Comparison of ENCODE assay signal across 20 cellular contexts in the genomic region with DNA sequence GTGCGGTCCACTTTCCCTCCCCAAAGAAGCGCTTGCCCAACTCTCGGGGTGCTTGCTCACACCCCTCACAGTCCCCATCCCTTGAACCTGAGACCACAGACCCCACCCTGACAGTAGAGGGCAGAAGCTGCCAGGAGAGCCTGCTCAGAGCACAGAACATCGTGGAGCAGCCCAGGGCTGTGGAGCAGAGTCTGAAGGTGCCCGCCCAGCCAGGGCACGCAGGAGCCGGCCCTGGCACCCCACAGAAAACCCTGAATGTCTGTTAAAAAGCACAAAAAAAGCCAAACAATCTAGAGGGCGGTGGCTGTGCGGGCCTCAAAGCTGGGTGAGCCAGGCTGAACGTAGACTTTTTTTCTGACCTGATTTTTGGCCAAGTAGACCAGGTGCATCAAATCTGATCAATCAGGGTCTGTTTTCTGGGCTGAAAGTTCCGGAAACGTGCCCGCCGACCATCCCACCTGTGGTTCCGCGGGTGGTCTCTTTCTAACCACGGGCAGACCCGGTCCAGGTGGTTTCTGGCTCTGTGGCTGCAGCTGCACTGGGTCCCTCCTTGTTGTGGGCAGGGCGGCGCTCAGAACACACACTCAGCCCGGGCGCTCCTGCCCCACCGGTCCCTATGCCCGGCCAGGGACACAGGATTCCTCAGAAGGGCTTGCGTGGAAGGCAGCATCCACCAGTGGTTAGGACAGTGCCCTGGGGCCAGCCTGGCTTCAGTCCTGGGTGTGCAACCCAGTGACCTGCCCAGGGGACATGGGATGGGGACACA.
DNase-seq lines count a peak whose midpoint lies in the region; ATAC-seq, FAIRE-seq and TF ChIP-seq lines count a peak whose summit lies in the region.
"Had no signal": no experiment of that assay in that cellular context is flagged by ENCODE, and none has a peak within 500 bp of the region (broad histone marks: within the 10 kb centered on the region; RNA-seq: fewer than 3 reads in every experiment).

No MANE protein-coding gene starts in this region.

- H3K4me3 ChIP-seq in kidney (ENCODE audit: low read length in 2 of 2) (no peak overlapping the region), Caco-2 (ENCODE audit: low read depth, low read length) (no peak overlapping the region)
- H3K4me3 ChIP-seq: esophagus squamous epithelium, GM23248, left lung had no signal

- no peak overlapping the region for H3K27ac Mint-ChIP-seq in stimulated activated naive CD8-positive, alpha-beta T cell treated with anti-CD3 and anti-CD28 coated beads, Interleukin-15, amount 100 ng/mL, for 72 hours
- H3K27ac Mint-ChIP-seq in Caco-2 (ENCODE audit: unreplicated experiment) = no peak overlapping the region

- no peak overlapping the region for H3K4me3 Mint-ChIP-seq in stimulated activated naive CD8-positive, alpha-beta T cell treated with anti-CD3 and anti-CD28 coated beads, Interleukin-15, amount 100 ng/mL, for 72 hours
- H3K4me3 Mint-ChIP-seq in Caco-2 (ENCODE audit: unreplicated experiment) = no peak overlapping the region

- CTCF ChIA-PET in Caco-2 (lab: Charles Lee) = no interaction called here

- no peaks in the 10 kb centered on the region for H3K36me3 ChIP-seq in kidney (ENCODE audit: control insufficient read depth in 1 of 2, insufficient read depth in 2 of 2, low read length in 2 of 2)
- no peaks in the 10 kb centered on the region for H3K36me3 ChIP-seq in Caco-2 (ENCODE audit: control insufficient read depth, insufficient read depth, low read length)
- H3K36me3 ChIP-seq: esophagus squamous epithelium, left lung had no signal

- H3K27me3 ChIP-seq in Caco-2 (replicated peaks; ENCODE audit: control insufficient read depth, insufficient read depth, low read length) = no peaks in the 10 kb centered on the region

- FAIRE-seq in kidney (lab: Jason Lieb, UNC) = no peak
- FAIRE-seq: GM18507, HTR-8/SVneo had no signal

- no peak for DNase-seq in stimulated activated naive CD8-positive, alpha-beta T cell treated with anti-CD3 and anti-CD28 coated beads, Interleukin-15, amount 100 ng/mL, for 72 hours
- no peak for DNase-seq in stimulated activated naive CD8-positive, alpha-beta T cell treated with anti-CD3 and anti-CD28 coated beads, Interleukin-15, Interleukin-2, amounts not matched to agents 100 U/mL and 50 U/mL, for 24 hours
- DNase-seq in RPMI8226 (peak; percentile 54), kidney (peak; percentile 41), NCI-H1436 (lab: John Stamatoyannopoulos, UW) (no peak), Caco-2 (no peak), omental fat pad (ENCODE audit: low spot score) (no peak), pons (ENCODE audit: low spot score) (no peak)
- DNase-seq: activated CD4-positive, CD25-positive, alpha-beta regulatory T cell treated with anti-CD3 and anti-CD28 coated beads, Interleukin-2, amount 50 U/mL, for 72 hours; activated gamma-delta T cell treated with Interleukin-2 at 50 U/mL for 16 hours; effector CD4-positive, alpha-beta T cell; EL; esophagus squamous epithelium; GM23248; NCI-H1105; NCI-H526 treated with DMSO at 0.1 percent for 48 hours; T-helper 9 cell had no signal

- H3K9ac ChIP-seq in kidney (ENCODE audit: low read length in 2 of 2) = no peak overlapping the region
- H3K9ac ChIP-seq: GM23248 had no signal

- intact Hi-C loops in kidney (cut with DNase I) = no loop called here
- intact Hi-C loops in Caco-2 (cut with micrococcal nuclease; ENCODE audit: unreplicated experiment) = no loop called here

- H3K27ac ChIP-seq in kidney (ENCODE audit: low read depth in 2 of 2, low read length in 2 of 2) = no peak overlapping the region
- H3K27ac ChIP-seq: esophagus squamous epithelium, GM23248, left lung had no signal

- H3K36me3 Mint-ChIP-seq in Caco-2 (ENCODE audit: insufficient read depth, unreplicated experiment) = no peaks in the 10 kb centered on the region

- peaks cover 9% of the 10 kb centered on the region for H3K4me1 Mint-ChIP-seq in stimulated activated naive CD8-positive, alpha-beta T cell treated with anti-CD3 and anti-CD28 coated beads, Interleukin-15, amount 100 ng/mL, for 72 hours
- no peaks in the 10 kb centered on the region for H3K4me1 Mint-ChIP-seq in Caco-2 (ENCODE audit: low read depth, unreplicated experiment)

- peak; percentile 40 for ATAC-seq in stimulated activated naive CD8-positive, alpha-beta T cell treated with anti-CD3 and anti-CD28 coated beads, Interleukin-15, amount 100 ng/mL, for 72 hours
- ATAC-seq in stimulated activated naive CD8-positive, alpha-beta T cell treated with anti-CD3 and anti-CD28 coated beads, Interleukin-15, Interleukin-2, amounts not matched to agents 100 U/mL and 50 U/mL, for 24 hours = no peak
- no peak for ATAC-seq in omental fat pad (ENCODE audit: low FRiP score)
- ATAC-seq: left lung had no signal

- H3K4me1 ChIP-seq in kidney (ENCODE audit: control insufficient read depth in 1 of 2, insufficient read depth in 1 of 2, low read depth in 1 of 2, low read length in 2 of 2) (no peaks in the 10 kb centered on the region), Caco-2 (no peaks in the 10 kb centered on the region)
- H3K4me1 ChIP-seq: esophagus squamous epithelium, left lung had no signal

- POLR2A ChIA-PET in Caco-2 (lab: Charles Lee) = no interaction called here

- no peak for TF ChIP-seq CTCF in kidney (IDR thresholded peaks at IDR 0.05; ENCODE audit: borderline replicate concordance, extremely low read depth, insufficient read depth)
- no peak for TF ChIP-seq CTCF in Caco-2 (IDR thresholded peaks at IDR 0.05; ENCODE audit: insufficient read depth in 1 of 2, low read depth in 1 of 2, low read length in 1 of 2, severe bottlenecking in 1 of 2, unreplicated experiment in 1 of 2)
- TF ChIP-seq CTCF in omental fat pad (IDR thresholded peaks at IDR 0.05) = no peak

- peaks cover 3 to 9% of the 10 kb centered on the region in 2 donors for H3K9me3 ChIP-seq in kidney (ENCODE audit: control insufficient read depth in 1 of 2, low read length in 2 of 2)
- no peaks in the 10 kb centered on the region for H3K9me3 ChIP-seq in Caco-2

- H3K27me3 Mint-ChIP-seq in stimulated activated naive CD8-positive, alpha-beta T cell treated with anti-CD3 and anti-CD28 coated beads, Interleukin-15, amount 100 ng/mL, for 72 hours = no peaks in the 10 kb centered on the region
- no peaks in the 10 kb centered on the region for H3K27me3 Mint-ChIP-seq in Caco-2 (ENCODE audit: insufficient read depth, unreplicated experiment)

- peaks cover 6 to 16% of the 10 kb centered on the region in 2 donors for H3K9me3 Mint-ChIP-seq in stimulated activated naive CD8-positive, alpha-beta T cell treated with anti-CD3 and anti-CD28 coated beads, Interleukin-15, amount 100 ng/mL, for 72 hours
- no peaks in the 10 kb centered on the region for H3K9me3 Mint-ChIP-seq in Caco-2 (ENCODE audit: unreplicated experiment)

- no TSS peak for BruUV-seq in Caco-2 (replicated peaks; lab: Mats Ljungman, UMichigan)

Comparison
In these comparisons a context has a peak if more than half of its experiments do, and no peak if none do; other contexts are left out.
1. DNase-seq: peak in RPMI8226 (single experiment) and kidney (single experiment); none in stimulated activated naive CD8-positive, alpha-beta T cell treated with anti-CD3 and anti-CD28 coated beads, Interleukin-15, amount 100 ng/mL, for 72 hours (0 of 2), stimulated activated naive CD8-positive, alpha-beta T cell treated with anti-CD3 and anti-CD28 coated beads, Interleukin-15, Interleukin-2, amounts not matched to agents 100 U/mL and 50 U/mL, for 24 hours (single experiment), NCI-H1436 (single experiment), Caco-2 (0 of 2), omental fat pad (single experiment) and pons (single experiment).